ENCODE assay signal across 8 cellular contexts in genomic region chr3:196631655-196632032, GRCh38. TPM values are rescaled to one million over a fixed set of nuclear protein-coding genes. Genes with fewer than 3 reads are reported as not detected.
DNase-seq lines count a peak whose midpoint lies in the region; ATAC-seq and TF ChIP-seq lines count a peak whose summit lies in the region.

No MANE protein-coding gene starts in this region.

- POLR2A ChIA-PET in SK-N-SH (lab: Yijun Ruan, JAX): interaction anchor here (0.9 to 1.0 kb wide), 2 partner anchors 81 to 103 kb away, joined by 3 to 4 read pairs; partner anchors contain the start of genes CEP19 and PIGX

- no peak for TF ChIP-seq POLR2A in prostate gland (IDR thresholded peaks at IDR 0.05)

- H3K4me3 ChIP-seq in SK-N-SH (ENCODE audit: low read depth in 2 of 2, low read length in 1 of 2): peak overlapping the region; percentile 56 to 71
- H3K4me3 ChIP-seq in prostate gland: peak overlapping the region; percentile 39 to 51

- DNase-seq in SK-N-SH (no peak), RKO (ENCODE audit: low spot score) (peak; percentile 39), epithelial cell of prostate (ENCODE audit: low read depth, low spot score) (no peak), prostate gland (ENCODE audit: low spot score) (no peak)
- no peak for DNase-seq in effector CD8-positive, alpha-beta T cell (lab: John Stamatoyannopoulos, UW)

- H3K27ac ChIP-seq in SK-N-SH (ENCODE audit: low read depth in 2 of 2, low read length in 1 of 2) (peak overlapping the region in 1 of 2 experiments; percentile 73; a peak in 1 of 4 replicates), epithelial cell of prostate (peak overlapping the region; percentile 76), prostate gland (peak overlapping the region in 1 of 2 donors; percentile 76)

- no peak overlapping the region for H3K9ac ChIP-seq in SK-N-SH

- intact Hi-C loops in prostate gland (cut with DNase I): no loop called here

- no peaks in the 10 kb centered on the region for H3K79me2 ChIP-seq in SK-N-SH (ENCODE audit: insufficient read depth)

- no peaks in the 10 kb centered on the region for H3K36me3 ChIP-seq in SK-N-SH (replicated peaks in 1 of 2; ENCODE audit: control insufficient read depth in 1 of 2, insufficient read depth in 2 of 2, low read length in 1 of 2)
- no peaks in the 10 kb centered on the region for H3K36me3 ChIP-seq in prostate gland

- peak overlapping the region; percentile 72 for H3K4me2 ChIP-seq in SK-N-SH

- CTCF ChIA-PET in SK-N-SH (lab: Yijun Ruan, JAX): interaction anchor here (1.4 to 2.2 kb wide), 3 partner anchors 23 to 95 kb away, joined by 5 to 11 read pairs (median 6); no protein-coding TSS in a partner anchor

- H4K20me1 ChIP-seq in SK-N-SH (ENCODE audit: insufficient read depth): no peaks in the 10 kb centered on the region

- H3K27me3 ChIP-seq in SK-N-SH (ENCODE audit: insufficient read depth) (no peaks in the 10 kb centered on the region), prostate gland (replicated peaks; ENCODE audit: insufficient read depth) (no peaks in the 10 kb centered on the region)

- no peak for TF ChIP-seq EP300 in SK-N-SH (IDR thresholded peaks at IDR 0.05; ENCODE audit: borderline replicate concordance in 1 of 2, low read depth in 1 of 2, low read length in 1 of 2)

- H2AFZ ChIP-seq in SK-N-SH (ENCODE audit: low read depth): peak overlapping the region; percentile 92

- H3K4me1 ChIP-seq in SK-N-SH (ENCODE audit: control insufficient read depth in 1 of 2, insufficient read depth in 2 of 2, low read depth in 1 of 2, low read length in 1 of 2): peaks cover 0 to 7% of the 10 kb centered on the region in 2 experiments; a peak in 1 of 4 replicates
- no peaks in the 10 kb centered on the region for H3K4me1 ChIP-seq in prostate gland (replicated peaks)

- no peak for TF ChIP-seq RAD21 in SK-N-SH (IDR thresholded peaks at IDR 0.05; ENCODE audit: low read length)

- ATAC-seq in SK-N-SH treated with all-trans-retinoic acid at 6 μM for 48 hours (no peak), HG02884 (IDR thresholded peaks at IDR 0.05; ENCODE audit: unreplicated experiment) (no peak), HG03045 (IDR thresholded peaks at IDR 0.05; ENCODE audit: unreplicated experiment) (no peak)

- H3K9me3 ChIP-seq in SK-N-SH (no peaks in the 10 kb centered on the region), prostate gland (no peaks in the 10 kb centered on the region)

- TF ChIP-seq CTCF in SK-N-SH (IDR thresholded peaks at IDR 0.05) (no peak), prostate gland (IDR thresholded peaks at IDR 0.05) (no peak)

- WGBS in SK-N-SH (ENCODE audit: low lambda C conversion rate): 68% methylated on average over 5 of the region's 5 CpGs
- WGBS in prostate gland: 22% methylated on average over 5 of the region's 5 CpGs

- no peaks in the 10 kb centered on the region for H3K9me2 ChIP-seq in SK-N-SH

- peaks cover 8% of the 10 kb centered on the region for H3F3A ChIP-seq in SK-N-SH (replicated peaks; ENCODE audit: insufficient read depth)

TF ChIP-seq in SK-N-SH, 30 proteins besides CTCF, POLR2A, EP300 and RAD21 (continues in another document):
- TF ChIP-seq RFX5 (IDR thresholded peaks at IDR 0.05; ENCODE audit: low read length) (no peak), FOXM1 (IDR thresholded peaks at IDR 0.05; ENCODE audit: low read depth) (no peak), ELF1 (IDR thresholded peaks at IDR 0.05) (no peak), TAF1 (IDR thresholded peaks at IDR 0.05; ENCODE audit: borderline replicate concordance, low read depth, low read length) (no peak)
- TF ChIP-seq, protein P1, sequence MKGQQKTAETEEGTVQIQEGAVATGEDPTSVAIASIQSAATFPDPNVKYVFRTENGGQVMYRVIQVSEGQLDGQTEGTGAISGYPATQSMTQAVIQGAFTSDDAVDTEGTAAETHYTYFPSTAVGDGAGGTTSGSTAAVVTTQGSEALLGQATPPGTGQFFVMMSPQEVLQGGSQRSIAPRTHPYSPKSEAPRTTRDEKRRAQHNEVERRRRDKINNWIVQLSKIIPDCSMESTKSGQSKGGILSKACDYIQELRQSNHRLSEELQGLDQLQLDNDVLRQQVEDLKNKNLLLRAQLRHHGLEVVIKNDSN (IDR thresholded peaks at IDR 0.05; ENCODE audit: borderline replicate concordance, low read depth): no peak
- TF ChIP-seq, protein P2, sequence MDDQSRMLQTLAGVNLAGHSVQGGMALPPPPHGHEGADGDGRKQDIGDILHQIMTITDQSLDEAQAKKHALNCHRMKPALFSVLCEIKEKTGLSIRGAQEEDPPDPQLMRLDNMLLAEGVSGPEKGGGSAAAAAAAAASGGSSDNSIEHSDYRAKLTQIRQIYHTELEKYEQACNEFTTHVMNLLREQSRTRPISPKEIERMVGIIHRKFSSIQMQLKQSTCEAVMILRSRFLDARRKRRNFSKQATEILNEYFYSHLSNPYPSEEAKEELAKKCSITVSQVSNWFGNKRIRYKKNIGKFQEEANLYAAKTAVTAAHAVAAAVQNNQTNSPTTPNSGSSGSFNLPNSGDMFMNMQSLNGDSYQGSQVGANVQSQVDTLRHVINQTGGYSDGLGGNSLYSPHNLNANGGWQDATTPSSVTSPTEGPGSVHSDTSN (IDR thresholded peaks at IDR 0.05): no peak

TF ChIP-seq in SK-N-SH treated with all-trans-retinoic acid at 6 μM for 48 hours, 23 proteins besides CTCF, POLR2A, EP300 and RAD21:
- TF ChIP-seq ESRRG (CRISPR knock-in tag; IDR thresholded peaks at IDR 0.05): no peak
- no peak for TF ChIP-seq TSHZ2 (CRISPR knock-in tag; IDR thresholded peaks at IDR 0.05)
- no peak for TF ChIP-seq ZFP30 (CRISPR knock-in tag; IDR thresholded peaks at IDR 0.05)
- TF ChIP-seq ZNF565 (CRISPR knock-in tag; conservative IDR thresholded peaks at IDR 0.05; ENCODE audit: low read depth): no peak
- TF ChIP-seq, protein P3, sequence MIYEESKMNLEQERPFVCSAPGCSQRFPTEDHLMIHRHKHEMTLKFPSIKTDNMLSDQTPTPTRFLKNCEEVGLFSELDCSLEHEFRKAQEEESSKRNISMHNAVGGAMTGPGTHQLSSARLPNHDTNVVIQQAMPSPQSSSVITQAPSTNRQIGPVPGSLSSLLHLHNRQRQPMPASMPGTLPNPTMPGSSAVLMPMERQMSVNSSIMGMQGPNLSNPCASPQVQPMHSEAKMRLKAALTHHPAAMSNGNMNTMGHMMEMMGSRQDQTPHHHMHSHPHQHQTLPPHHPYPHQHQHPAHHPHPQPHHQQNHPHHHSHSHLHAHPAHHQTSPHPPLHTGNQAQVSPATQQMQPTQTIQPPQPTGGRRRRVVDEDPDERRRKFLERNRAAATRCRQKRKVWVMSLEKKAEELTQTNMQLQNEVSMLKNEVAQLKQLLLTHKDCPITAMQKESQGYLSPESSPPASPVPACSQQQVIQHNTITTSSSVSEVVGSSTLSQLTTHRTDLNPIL (CRISPR knock-in tag; IDR thresholded peaks at IDR 0.05; ENCODE audit: low read depth): no peak
- TF ChIP-seq OSR1 (CRISPR knock-in tag; IDR thresholded peaks at IDR 0.05): no peak
TF ChIP-seq in SK-N-SH treated with all-trans-retinoic acid at 6 μM for 48 hours: peak in this region for 0.

RNA-seq across cellular contexts. Expression of gene NRROS, which starts 7.8 kb away (rescaled TPM):
- 0.19 and 0.25 TPM in 2 replicates for polyA plus RNA-seq in SK-N-SH (2012; rRNA removed)
- polyA plus RNA-seq in SK-N-SH (2012; cell fraction: cytosol; rRNA removed): 0.06 and 0.22 TPM in 2 replicates
- 0.13 and 0.14 TPM in 2 replicates for polyA plus RNA-seq in SK-N-SH (2012; cell fraction: nucleus; rRNA removed)
- 1 to 10 TPM; 2.0 to 5.5 TPM for total RNA-seq in prostate gland
